Comparison of ENCODE assay signal across 9 cellular contexts in genomic region chr3:146065573-146066006, GRCh38.
DNase-seq lines count a peak whose midpoint lies in the region; ATAC-seq and TF ChIP-seq lines count a peak whose summit lies in the region.
"Had no signal": no experiment of that assay in that cellular context is flagged by ENCODE, and none has a peak within 500 bp of the region (broad histone marks: within the 10 kb centered on the region; RNA-seq: fewer than 3 reads in every experiment).

No MANE protein-coding gene starts in this region.

- no peaks in the 10 kb centered on the region for H3K36me3 Mint-ChIP-seq in CD4-positive, alpha-beta T cell (ENCODE audit: low read depth)
- H3K36me3 Mint-ChIP-seq in neural crest cell (ENCODE audit: low read depth), result no peaks in the 10 kb centered on the region

- DNase-seq in CD4-positive, alpha-beta T cell, result no peak
- DNase-seq in NCI-H524 treated with DMSO at 0.1 percent for 48 hours (lab: John Stamatoyannopoulos, UW) (peak; percentile 2), coronary artery (ENCODE audit: low spot score) (no peak), neural crest cell (ENCODE audit: low read depth, low spot score) (peak; percentile 20), hepatic stellate cell (ENCODE audit: low spot score) (no peak)

- H3K27me3 Mint-ChIP-seq in CD4-positive, alpha-beta T cell, result no peaks in the 10 kb centered on the region
- H3K27me3 Mint-ChIP-seq in neural crest cell (ENCODE audit: low read depth), result no peaks in the 10 kb centered on the region

- no peak overlapping the region for H3K4me3 ChIP-seq in coronary artery

- H3K4me3 Mint-ChIP-seq in CD4-positive, alpha-beta T cell, result no peak overlapping the region
- H3K4me3 Mint-ChIP-seq in neural crest cell, result no peak overlapping the region
- H3K4me3 Mint-ChIP-seq: T-helper 1 cell treated with Interleukin-12 subunit alpha and Interleukin-12 subunit beta and Interleukin-4 antibody, amounts not matched to agents 30 μg/mL and 1 μg/mL, for 36 hours had no signal

- H3K27ac ChIP-seq in CD4-positive, alpha-beta T cell (ENCODE audit: low read depth, low read length), result no peak overlapping the region
- H3K27ac ChIP-seq in coronary artery, result no peak overlapping the region

- no peaks in the 10 kb centered on the region for H3K9me3 ChIP-seq in CD4-positive, alpha-beta T cell (ENCODE audit: control insufficient read depth, low read length)

- POLR2A ChIA-PET in CD4-positive, alpha-beta T cell (lab: Charles Lee), result no interaction called here

- CTCF ChIA-PET in CD4-positive, alpha-beta T cell (lab: Charles Lee), result no interaction called here

- intact Hi-C loops in CD4-positive, alpha-beta T cell (cut with DNase I, micrococcal nuclease), result loop anchor here in 1 of 2 experiments (5.0 kb wide), 1 partner anchor 517 kb away; no protein-coding TSS in a partner anchor

- H3K27me3 ChIP-seq in CD4-positive, alpha-beta T cell (ENCODE audit: control insufficient read depth, insufficient read depth, low read length), result no peaks in the 10 kb centered on the region

- H3K9me3 Mint-ChIP-seq in CD4-positive, alpha-beta T cell, result no peaks in the 10 kb centered on the region
- no peaks in the 10 kb centered on the region for H3K9me3 Mint-ChIP-seq in neural crest cell
- H3K9me3 Mint-ChIP-seq: T-helper 1 cell treated with Interleukin-12 subunit alpha and Interleukin-12 subunit beta and Interleukin-4 antibody, amounts not matched to agents 30 μg/mL and 1 μg/mL, for 36 hours had no signal

- no peak overlapping the region for H3K27ac Mint-ChIP-seq in CD4-positive, alpha-beta T cell
- no peak overlapping the region for H3K27ac Mint-ChIP-seq in neural crest cell (ENCODE audit: unreplicated experiment)
- H3K27ac Mint-ChIP-seq: T-helper 1 cell treated with Interleukin-12 subunit alpha and Interleukin-12 subunit beta and Interleukin-4 antibody, amounts not matched to agents 30 μg/mL and 1 μg/mL, for 36 hours had no signal

- peak; percentile 61 for TF ChIP-seq CTCF in CD4-positive, alpha-beta T cell (IDR thresholded peaks at IDR 0.05)
- TF ChIP-seq CTCF in coronary artery (IDR thresholded peaks at IDR 0.05) (peak; percentile 54), neural crest cell (conservative IDR thresholded peaks at IDR 0.05) (peak; percentile 91)

- ATAC-seq in CD4-positive, alpha-beta T cell (ENCODE audit: poor library complexity), result no peak
- ATAC-seq in GM19351 (IDR thresholded peaks at IDR 0.05; ENCODE audit: unreplicated experiment) (peak; percentile 61), HG03460 (IDR thresholded peaks at IDR 0.05; ENCODE audit: unreplicated experiment) (no peak), HG02759 (IDR thresholded peaks at IDR 0.05; ENCODE audit: unreplicated experiment) (no peak)

- H3K4me1 Mint-ChIP-seq in CD4-positive, alpha-beta T cell (ENCODE audit: low read depth), result no peaks in the 10 kb centered on the region
- no peaks in the 10 kb centered on the region for H3K4me1 Mint-ChIP-seq in neural crest cell

Comparison
In these comparisons a context has a peak if more than half of its experiments do, and no peak if none do; other contexts are left out.
1. DNase-seq: peak in NCI-H524 treated with DMSO at 0.1 percent for 48 hours (single experiment) and neural crest cell (single experiment); none in CD4-positive, alpha-beta T cell (0 of 10), coronary artery (single experiment) and hepatic stellate cell (single experiment).
2. Peak in every context shown above with its lines, with median percentiles within 50 percentile points of each other: CTCF ChIP-seq.